In the genomic region with DNA sequence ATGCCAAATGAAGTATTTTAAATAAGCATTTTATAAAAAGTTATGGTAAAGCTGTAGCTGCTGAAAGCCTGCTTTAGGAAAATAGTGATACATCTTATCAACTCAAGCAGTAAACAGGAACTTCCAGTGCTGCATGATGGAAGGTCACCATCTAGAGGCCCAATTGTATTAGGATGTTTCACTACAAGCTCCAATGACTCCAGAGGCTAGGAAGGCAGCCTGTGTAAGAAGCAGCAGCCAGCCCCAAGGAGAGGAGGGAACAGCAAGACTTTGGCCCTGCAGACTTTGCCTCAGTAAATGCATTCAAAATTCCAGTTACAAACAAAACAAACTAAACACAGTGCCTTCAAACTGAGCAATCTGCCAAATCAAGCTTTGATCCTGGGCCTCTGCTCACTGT, we compare ENCODE assay signal across 11 cellular contexts. TPM values are rescaled to one million over a fixed set of nuclear protein-coding genes. Genes with fewer than 3 reads are reported as not detected.
DNase-seq lines count a peak whose midpoint lies in the region; ATAC-seq and TF ChIP-seq lines count a peak whose summit lies in the region.
"Had no signal": no experiment of that assay in that cellular context is flagged by ENCODE, and none has a peak within 500 bp of the region (broad histone marks: within the 10 kb centered on the region; RNA-seq: fewer than 3 reads in every experiment).

No MANE protein-coding gene starts in this region.

- H2AFZ ChIP-seq in PC-9: no peak overlapping the region
- no peak overlapping the region for H2AFZ ChIP-seq in hepatocyte

- H3F3A ChIP-seq in PC-9 (ENCODE audit: insufficient read depth, low read depth): no peaks in the 10 kb centered on the region

- H3K4me2 ChIP-seq in PC-9: no peak overlapping the region
- H3K4me2 ChIP-seq in hepatocyte: no peak overlapping the region

- H4K20me1 ChIP-seq in PC-9 (ENCODE audit: insufficient read depth) (no peaks in the 10 kb centered on the region), hepatocyte (ENCODE audit: insufficient read depth, poor library complexity, severe bottlenecking) (no peaks in the 10 kb centered on the region)

- intact Hi-C loops in left ventricle myocardium superior (cut with micrococcal nuclease) (no loop called here), Right ventricle myocardium superior (cut with DNase I) (no loop called here), PC-9 (cut with micrococcal nuclease; ENCODE audit: unreplicated experiment) (no loop called here)

- H3K4me3 ChIP-seq in PC-9 (no peak overlapping the region), hepatocyte (no peak overlapping the region), Peyer's patch (no peak overlapping the region)
- H3K4me3 ChIP-seq: vagina had no signal

- no peaks in the 10 kb centered on the region for H3K9me2 ChIP-seq in PC-9 (ENCODE audit: insufficient read depth)
- no peaks in the 10 kb centered on the region for H3K9me2 ChIP-seq in hepatocyte (replicated peaks; ENCODE audit: insufficient read depth)

- H3K36me3 ChIP-seq in PC-9 (ENCODE audit: low read depth) (no peaks in the 10 kb centered on the region), hepatocyte (replicated peaks; ENCODE audit: insufficient read depth, low read depth) (no peaks in the 10 kb centered on the region), Peyer's patch (peaks cover 0 to 5% (median 0%) of the 10 kb centered on the region in 3 donors)
- H3K36me3 ChIP-seq: vagina had no signal

- H3K9me3 ChIP-seq in PC-9 (ENCODE audit: insufficient read depth, low read depth) (no peaks in the 10 kb centered on the region), hepatocyte (ENCODE audit: low read depth) (no peaks in the 10 kb centered on the region), Peyer's patch (no peaks in the 10 kb centered on the region)
- H3K9me3 ChIP-seq: vagina had no signal

- H3K79me2 ChIP-seq in PC-9 (ENCODE audit: low read depth): no peaks in the 10 kb centered on the region
- H3K79me2 ChIP-seq in hepatocyte: no peaks in the 10 kb centered on the region

- no TSS peak for BruUV-seq in PC-9 (replicated peaks; lab: Mats Ljungman, UMichigan)

- H3K27me3 ChIP-seq in PC-9 (ENCODE audit: insufficient read depth, low read depth) (no peaks in the 10 kb centered on the region), hepatocyte (no peaks in the 10 kb centered on the region), Peyer's patch (no peaks in the 10 kb centered on the region)
- H3K27me3 ChIP-seq: vagina had no signal

- H3K4me1 ChIP-seq in PC-9 (replicated peaks; ENCODE audit: insufficient read depth) (0 out of 2 replicates have a peak, but pooled peaks cover under 1% of the 10 kb centered on the region), hepatocyte (ENCODE audit: insufficient read depth) (no peaks in the 10 kb centered on the region), Peyer's patch (peaks cover 0 to 19% (median 3%) of the 10 kb centered on the region in 4 donors)

- no peak for TF ChIP-seq POLR2A in Peyer's patch (IDR thresholded peaks at IDR 0.05)

- CTCF ChIA-PET in PC-9 (lab: Charles Lee): no interaction called here

- no peak for DNase-seq in left ventricle myocardium superior
- DNase-seq in Right ventricle myocardium superior: no peak
- DNase-seq in PC-9: no peak
- DNase-seq in hepatocyte (ENCODE audit: low spot score): peak; percentile 47
- DNase-seq in Peyer's patch: no peak
- no peak for DNase-seq in activated CD4-positive, alpha-beta T cell treated with anti-CD3 and anti-CD28 coated beads for 1 hour
- DNase-seq in mesenteric fat pad (ENCODE audit: low spot score): no peak
- DNase-seq: activated gamma-delta T cell treated with Interleukin-2 at 50 U/mL for 16 hours, NCI-H524 had no signal

- POLR2A ChIA-PET in PC-9 (lab: Charles Lee; ENCODE audit: unreplicated experiment): no interaction called here

- TF ChIP-seq CTCF in PC-9 (conservative IDR thresholded peaks at IDR 0.05) (0 out of 2 replicates have a peak, but pooled peaks have one; percentile 32), hepatocyte (IDR thresholded peaks at IDR 0.05; ENCODE audit: poor library complexity) (peak; percentile 31), Peyer's patch (IDR thresholded peaks at IDR 0.05) (no peak)

- ATAC-seq in left ventricle myocardium superior (peak; percentile 37), Right ventricle myocardium superior (ENCODE audit: poor library complexity) (no peak), GM21447 (IDR thresholded peaks at IDR 0.05; ENCODE audit: unreplicated experiment) (no peak)

- H3K27ac ChIP-seq in PC-9: no peak overlapping the region
- no peak overlapping the region for H3K27ac ChIP-seq in hepatocyte
- no peak overlapping the region for H3K27ac ChIP-seq in Peyer's patch
- H3K27ac ChIP-seq: vagina had no signal

RNA-seq across cellular contexts. Expression of a gene that starts 32.1 kb away (rescaled TPM):
- 0.20 TPM for total RNA-seq in left ventricle myocardium superior
- 0.38 TPM for total RNA-seq in Right ventricle myocardium superior
- 4.2 and 5.1 TPM in 2 replicates for total RNA-seq in PC-9 (2021)
- 1.5 and 2.0 TPM in 2 replicates for total RNA-seq in hepatocyte
- 1.8 and 2.3 TPM in 2 replicates for polyA plus RNA-seq in hepatocyte
- 1 to 10 TPM; 3.7 to 5.8 (median 4.5) TPM for total RNA-seq in Peyer's patch
- total RNA-seq in mesenteric fat pad: not detected

Comparison
In these comparisons a context has a peak if more than half of its experiments do, and no peak if none do; other contexts are left out.
1. CTCF ChIP-seq: peak in PC-9 (single experiment) and hepatocyte (single experiment); none in Peyer's patch (0 of 6).